Comparison of ENCODE assay signal across 8 cellular contexts in genomic region chr5:150175536-150175935, GRCh38. TPM values are rescaled to one million over a fixed set of nuclear protein-coding genes. Genes with fewer than 3 reads are reported as not detected.
DNase-seq lines count a peak whose midpoint lies in the region; ATAC-seq, FAIRE-seq and TF ChIP-seq lines count a peak whose summit lies in the region.

No MANE protein-coding gene starts in this region.

- peaks cover 0 to 2% of the 10 kb centered on the region in 2 experiments; a peak in 2 of 5 replicates for H3K4me1 ChIP-seq in K562 (replicated peaks in 1 of 2; ENCODE audit: control insufficient read depth in 2 of 2, insufficient read depth in 2 of 2, low read length in 2 of 2)

- POLR2A ChIA-PET in K562 (lab: Yijun Ruan, JAX), result interaction anchor here (0.6 to 0.8 kb wide), 3 partner anchors 86 to 175 kb away, joined by 3 to 4 read pairs (median 3); partner anchors contain the start of genes HMGXB3 and TIGD6

- BruUV-seq in K562 (replicated peaks; lab: Mats Ljungman, UMichigan), result no TSS peak

- H2AFZ ChIP-seq in K562 (ENCODE audit: low read depth, low read length), result peak overlapping the region; percentile 72

- intact Hi-C loops in K562 (cut with micrococcal nuclease), result loop anchor here (1.0 kb wide), 1 partner anchor 14 kb away; no protein-coding TSS in a partner anchor

- H3K4me3 ChIP-seq in GM06990 (replicated peaks; ENCODE audit: low read depth, low read length), result no peak overlapping the region
- H3K4me3 ChIP-seq in K562, result no peak overlapping the region

- TF ChIP-seq POLR2A in K562 (conservative IDR thresholded peaks at IDR 0.05), result no peak

- H4K20me1 ChIP-seq in K562 (replicated peaks; ENCODE audit: control insufficient read depth, insufficient read depth, low read length), result peaks cover 3% of the 10 kb centered on the region; the same call in 1 of the 2 replicates

- peak; percentile 89 for FAIRE-seq in K562 (lab: Jason Lieb, UNC)

- H3K4me2 ChIP-seq in K562 (ENCODE audit: insufficient read depth, low read length), result no peak overlapping the region

- H3K27ac Mint-ChIP-seq in nephron progenitor cell, result peak overlapping the region; percentile 77

- ATAC-seq in K562, result peak; percentile 96
- ATAC-seq in GM18502 (IDR thresholded peaks at IDR 0.05; ENCODE audit: poor library complexity, unreplicated experiment), result no peak
- ATAC-seq in GM19452 (IDR thresholded peaks at IDR 0.05; ENCODE audit: unreplicated experiment), result no peak
- ATAC-seq in GM18511 (IDR thresholded peaks at IDR 0.05; ENCODE audit: unreplicated experiment), result no peak

- no peak for TF ChIP-seq EP300 in K562 (IDR thresholded peaks at IDR 0.05; ENCODE audit: low read length)

- H3K79me2 ChIP-seq in K562 (ENCODE audit: control insufficient read depth, insufficient read depth, low read length), result no peaks in the 10 kb centered on the region

- in situ Hi-C loops in KBM-7 (cut with MboI; ENCODE audit: low pct_unique_long_range_greater_than_20kb, low sequenced_read_pairs), result no loop called here
- in situ Hi-C loops in K562 (cut with MboI), result no loop called here

- H3K9me3 Mint-ChIP-seq in nephron progenitor cell, result no peaks in the 10 kb centered on the region

- CTCF ChIA-PET in K562 (lab: Yijun Ruan, JAX; ENCODE audit: low intra/inter-chr PET ratio), result interaction anchor here (0.9 to 1.8 kb wide), 3 partner anchors 14 to 47 kb away, joined by 5 read pairs; no protein-coding TSS in a partner anchor

- peak; percentile 47 to 57; a peak in 3 of 4 replicates for TF ChIP-seq RAD21 in K562 (CRISPR knock-in tag; conservative IDR thresholded peaks at IDR 0.05 in 1 of 2, IDR thresholded peaks at IDR 0.05 in 1 of 2)

- TF ChIP-seq CTCF in GM06990 (IDR thresholded peaks at IDR 0.05; ENCODE audit: insufficient read depth, low read length, poor library complexity, severe bottlenecking), result peak; percentile 56
- TF ChIP-seq CTCF in K562 (IDR thresholded peaks at IDR 0.05 in 2 of 3, conservative IDR thresholded peaks at IDR 0.05 in 1 of 3; ENCODE audit: insufficient read depth in 2 of 3, low read depth in 1 of 3, low read length in 3 of 3), result peak; percentile 70 to 75 (median 72)
- TF ChIP-seq CTCF in nephron progenitor cell (IDR thresholded peaks at IDR 0.05), result peak; percentile 54

- DNase-seq in GM06990 (ENCODE audit: extremely low read depth, insufficient read length), result no peak
- DNase-seq in KBM-7, result peak; percentile 41
- peak; percentile 67 to 77 (median 76) for DNase-seq in K562 (ENCODE audit: extremely low read depth in 1 of 4, low spot score in 3 of 4)
- peak; percentile 43 for DNase-seq in nephron progenitor cell
- DNase-seq in NCI-H345 (lab: John Stamatoyannopoulos, UW), result no peak

- H3K4me3 Mint-ChIP-seq in nephron progenitor cell, result no peak overlapping the region

- H3K9me3 ChIP-seq in K562 (replicated peaks; ENCODE audit: control insufficient read depth, insufficient read depth, low read depth, low read length), result no peaks in the 10 kb centered on the region

- H3K27me3 ChIP-seq in GM06990 (replicated peaks; ENCODE audit: control insufficient read depth, insufficient read depth, low read length), result peaks cover 2% of the 10 kb centered on the region
- H3K27me3 ChIP-seq in K562 (ENCODE audit: control insufficient read depth in 2 of 2, insufficient read depth in 2 of 2, low read length in 2 of 2), result peaks cover 22 to 50% of the 10 kb centered on the region in 2 experiments

- H3K27ac ChIP-seq in K562 (ENCODE audit: extremely low read depth, low read depth, low read length), result no peak overlapping the region

- H3K36me3 ChIP-seq in GM06990 (ENCODE audit: control insufficient read depth, insufficient read depth, low read length) (no peaks in the 10 kb centered on the region), K562 (ENCODE audit: control insufficient read depth, insufficient read depth, low read length) (no peaks in the 10 kb centered on the region)

- peaks cover 2% of the 10 kb centered on the region for H3K27me3 Mint-ChIP-seq in nephron progenitor cell (ENCODE audit: low read depth, poor library complexity)

- H3K9me1 ChIP-seq in K562 (ENCODE audit: control insufficient read depth, insufficient read depth, low read length), result no peaks in the 10 kb centered on the region

- peaks cover 77% of the 10 kb centered on the region for H3K4me1 Mint-ChIP-seq in nephron progenitor cell

- WGBS in K562 (ENCODE audit: insufficient coverage, low coverage, missing lambda C conversion rate), result 0% methylated on average over 4 of the region's 5 CpGs

- H3K36me3 Mint-ChIP-seq in nephron progenitor cell (ENCODE audit: low read depth), result peaks cover 5% of the 10 kb centered on the region

- H3K9ac ChIP-seq in K562 (ENCODE audit: insufficient read depth in 1 of 2, low read depth in 2 of 2, low read length in 2 of 2), result no peak overlapping the region

TF ChIP-seq in K562, 482 proteins besides CTCF, POLR2A, EP300 and RAD21 (continues in another document):
- TF ChIP-seq RAD51 (IDR thresholded peaks at IDR 0.05; ENCODE audit: borderline replicate concordance, low read depth) (peak; percentile 62), SMC3 (conservative IDR thresholded peaks at IDR 0.05; ENCODE audit: insufficient read depth, low read depth, low read length) (peak; percentile 27), CBFA2T2 (conservative IDR thresholded peaks at IDR 0.05) (no peak), RCOR1 (IDR thresholded peaks at IDR 0.05; ENCODE audit: borderline replicate concordance in 1 of 2, low read depth in 2 of 2, low read length in 2 of 2) (peak in 1 of 2 experiments; percentile 53; a peak in 1 of 4 replicates), MXD1 (CRISPR knock-in tag; IDR thresholded peaks at IDR 0.05; ENCODE audit: borderline replicate concordance, poor library complexity, severe bottlenecking) (no peak), ZNF146 (CRISPR knock-in tag; IDR thresholded peaks at IDR 0.05; ENCODE audit: unreplicated experiment) (no peak), HDAC2 (IDR thresholded peaks at IDR 0.05) (no peak)

RNA-seq across cellular contexts. Expression of gene CDX1, which starts 9.0 kb away (rescaled TPM):
- not detected in 2 replicates for total RNA-seq in K562 (2011; cell fraction: chromatin; rRNA removed; ENCODE audit: low replicate concordance)
- not detected in 2 replicates for total RNA-seq in K562 (2011; cell fraction: nucleolus; rRNA removed)
- total RNA-seq in K562 (2011; cell fraction: nucleoplasm; rRNA removed), result not detected in 2 replicates
- not detected in 2 replicates for total RNA-seq in K562 (2014; rRNA removed)
- total RNA-seq in K562 (2014; rRNA removed; fragmentation: Illumina TruSeq; extraction: Trizol), result not detected in 2 replicates
- total RNA-seq in K562 (2015; rRNA removed; fragmentation: Illumina TruSeq; extraction: Trizol), result not detected in 2 replicates
- total RNA-seq in K562 (2021), result 0.16 TPM in 1 of 2 replicates, not detected in the other
- polyA plus RNA-seq in K562 (2011; rRNA removed), result 0.06 TPM in 1 of 2 replicates, not detected in the other
- polyA plus RNA-seq in K562 (2011; cell fraction: cytosol; rRNA removed), result not detected in 2 replicates
- not detected in 2 replicates for polyA plus RNA-seq in K562 (2011; cell fraction: nucleus; rRNA removed)
- not detected in 2 replicates for polyA plus RNA-seq in K562 (2012)
- polyA plus RNA-seq in K562 (2014; fragmentation: Illumina TruSeq; extraction: Trizol), result not detected in 2 replicates
- polyA plus RNA-seq in K562 (2014; fragmentation: Nextera tagmentation; extraction: Ambion mirVana), result not detected
- polyA plus RNA-seq in K562 (2014; rRNA removed), result not detected in 2 replicates
- not detected in 2 replicates for polyA minus RNA-seq in K562 (2011; rRNA and poly(A)+ RNA removed)
- not detected in 2 replicates for polyA minus RNA-seq in K562 (2011; cell fraction: cytosol; rRNA and poly(A)+ RNA removed)
- polyA minus RNA-seq in K562 (2011; cell fraction: nucleus; rRNA and poly(A)+ RNA removed), result not detected in 2 replicates

RNA-seq across cellular contexts. Expression of gene SLC6A7, which starts 14.3 kb away (rescaled TPM):
- total RNA-seq in K562 (2011; cell fraction: chromatin; rRNA removed; ENCODE audit: low replicate concordance), result not detected in 2 replicates
- total RNA-seq in K562 (2011; cell fraction: nucleolus; rRNA removed), result not detected in 2 replicates
- total RNA-seq in K562 (2011; cell fraction: nucleoplasm; rRNA removed), result not detected in 2 replicates
- total RNA-seq in K562 (2014; rRNA removed), result not detected in 2 replicates
- not detected in 2 replicates for total RNA-seq in K562 (2014; rRNA removed; fragmentation: Illumina TruSeq; extraction: Trizol)
- total RNA-seq in K562 (2015; rRNA removed; fragmentation: Illumina TruSeq; extraction: Trizol), result not detected in 2 replicates
- total RNA-seq in K562 (2021), result not detected in 2 replicates
- polyA plus RNA-seq in K562 (2011; rRNA removed), result not detected in 2 replicates
- polyA plus RNA-seq in K562 (2011; cell fraction: cytosol; rRNA removed), result not detected in 2 replicates
- polyA plus RNA-seq in K562 (2011; cell fraction: nucleus; rRNA removed), result not detected in 2 replicates
- polyA plus RNA-seq in K562 (2012), result not detected in 2 replicates
- polyA plus RNA-seq in K562 (2014; fragmentation: Illumina TruSeq; extraction: Trizol), result not detected in 2 replicates
- not detected for polyA plus RNA-seq in K562 (2014; fragmentation: Nextera tagmentation; extraction: Ambion mirVana)
- not detected in 2 replicates for polyA plus RNA-seq in K562 (2014; rRNA removed)
- polyA minus RNA-seq in K562 (2011; rRNA and poly(A)+ RNA removed), result not detected in 2 replicates
- polyA minus RNA-seq in K562 (2011; cell fraction: cytosol; rRNA and poly(A)+ RNA removed), result not detected in 2 replicates
- polyA minus RNA-seq in K562 (2011; cell fraction: nucleus; rRNA and poly(A)+ RNA removed), result not detected in 2 replicates

RNA-seq across cellular contexts. Expression of gene PDGFRB, which starts 19.9 kb away (rescaled TPM):
- total RNA-seq in K562 (2011; cell fraction: chromatin; rRNA removed; ENCODE audit: low replicate concordance), result 2.1 and 7.7 TPM in 2 replicates
- 1.8 and 5.2 TPM in 2 replicates for total RNA-seq in K562 (2011; cell fraction: nucleolus; rRNA removed)
- 3.0 and 3.6 TPM in 2 replicates for total RNA-seq in K562 (2011; cell fraction: nucleoplasm; rRNA removed)
- total RNA-seq in K562 (2014; rRNA removed) (0.09 TPM in 1 of 2 replicates, not detected in the other), K562 (2014; rRNA removed; fragmentation: Illumina TruSeq; extraction: Trizol) (0.07 and 0.13 TPM in 2 replicates), K562 (2015; rRNA removed; fragmentation: Illumina TruSeq; extraction: Trizol) (not detected in 2 replicates), K562 (2021) (0.51 and 0.86 TPM in 2 replicates)
- polyA plus RNA-seq in K562 (2011; rRNA removed) (1.1 and 1.5 TPM in 2 replicates), K562 (2014; fragmentation: Illumina TruSeq; extraction: Trizol) (0.03 and 0.09 TPM in 2 replicates), K562 (2014; fragmentation: Nextera tagmentation; extraction: Ambion mirVana) (not detected), K562 (2014; rRNA removed) (0.01 and 0.07 TPM in 2 replicates)
- polyA plus RNA-seq in K562 (2011; cell fraction: cytosol; rRNA removed), result 0.71 and 1.6 TPM in 2 replicates
- 2.5 and 3.8 TPM in 2 replicates for polyA plus RNA-seq in K562 (2011; cell fraction: nucleus; rRNA removed)
- polyA plus RNA-seq in K562 (2012), result 0.14 and 0.29 TPM in 2 replicates
- polyA minus RNA-seq in K562 (2011; rRNA and poly(A)+ RNA removed), result 0.48 and 1.0 TPM in 2 replicates
- polyA minus RNA-seq in K562 (2011; cell fraction: cytosol; rRNA and poly(A)+ RNA removed), result 2.6 and 3.1 TPM in 2 replicates
- 1.5 and 3.9 TPM in 2 replicates for polyA minus RNA-seq in K562 (2011; cell fraction: nucleus; rRNA and poly(A)+ RNA removed)

Comparison
In these comparisons a context has a peak if more than half of its experiments do, and no peak if none do; other contexts are left out.
1. DNase-seq: peak in KBM-7 (single experiment), K562 (4 of 4) and nephron progenitor cell (single experiment); none in GM06990 (single experiment) and NCI-H345 (single experiment).
2. Peak in every context shown above with its lines, with median percentiles within 50 percentile points of each other: CTCF ChIP-seq.